In the genomic region with DNA sequence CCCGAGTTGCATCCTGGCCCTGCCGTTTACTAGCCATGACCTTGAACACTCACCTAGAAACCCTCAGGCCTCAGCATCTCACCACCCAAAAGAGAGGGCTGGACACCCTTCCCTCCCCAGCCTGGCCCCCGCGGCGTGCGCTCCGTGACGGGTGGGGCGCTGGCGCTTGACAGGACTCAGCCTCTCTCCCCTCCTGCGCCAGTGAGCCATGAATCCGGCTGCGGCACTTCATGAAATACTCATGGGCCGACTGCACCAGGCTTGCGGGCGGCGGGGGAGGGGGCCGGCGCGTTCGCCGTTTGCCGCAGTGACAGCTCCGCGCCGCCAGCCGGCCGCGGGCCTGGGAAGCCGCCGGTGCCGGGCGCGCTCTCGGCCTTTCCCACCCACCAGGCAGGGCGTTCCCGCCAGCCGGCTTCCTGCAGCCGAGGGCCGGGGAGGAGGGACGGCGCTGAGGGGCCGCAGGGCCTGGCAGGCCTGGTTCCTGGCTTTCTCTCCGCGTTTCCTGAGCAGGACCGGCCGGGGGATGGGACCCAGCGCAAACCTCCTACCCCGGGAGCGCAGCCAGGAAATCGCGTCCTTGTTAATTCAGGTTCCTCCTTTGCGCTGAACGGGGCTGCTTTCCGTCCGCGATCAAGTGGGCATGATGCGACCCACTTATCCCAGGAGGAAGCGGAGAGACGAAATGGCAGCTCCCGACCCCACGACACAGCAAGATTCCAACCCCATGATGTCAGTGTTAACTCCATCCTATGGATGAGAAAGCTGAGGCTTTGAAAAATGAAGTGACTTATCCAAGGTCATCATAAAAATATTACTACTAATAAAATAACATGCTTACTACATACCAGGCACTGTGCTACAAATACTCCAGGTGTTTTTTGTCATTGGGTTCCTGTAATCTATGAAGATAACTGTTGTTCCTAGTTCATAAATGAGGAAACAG, we compare ENCODE assay signal across 1 cellular context.
TF ChIP-seq lines count a peak whose summit lies in the region.

No MANE protein-coding gene starts in this region.

TF ChIP-seq in K562, 482 proteins besides CTCF, POLR2A, EP300 and RAD21 (continued from another document and continues in another):
- TF ChIP-seq ZNF280A (IDR thresholded peaks at IDR 0.05; ENCODE audit: low read depth, partially characterized antibody): no peak
- no peak for TF ChIP-seq ASH1L (IDR thresholded peaks at IDR 0.05; ENCODE audit: borderline replicate concordance, low read depth, partially characterized antibody)
- TF ChIP-seq MEF2A (IDR thresholded peaks at IDR 0.05; ENCODE audit: control insufficient read depth, low read depth, low read length): no peak
- TF ChIP-seq SMAD4 (CRISPR knock-in tag; conservative IDR thresholded peaks at IDR 0.05): peak; percentile 67; the same call in 1 of the 2 replicates
- no peak for TF ChIP-seq YBX1 (IDR thresholded peaks at IDR 0.05)
- TF ChIP-seq HMGN3 (IDR thresholded peaks at IDR 0.05; ENCODE audit: borderline replicate concordance, extremely low read depth, insufficient read length, low read depth, low read length): peak; percentile 80
- TF ChIP-seq SIN3B (IDR thresholded peaks at IDR 0.05; ENCODE audit: low read depth): peak; percentile 59; the same call in 1 of the 2 replicates
- TF ChIP-seq ZBTB40 (IDR thresholded peaks at IDR 0.05): 0 out of 2 replicates have a peak, but pooled peaks have one; percentile 33
- TF ChIP-seq ZBTB40 (CRISPR knock-in tag; IDR thresholded peaks at IDR 0.05): no peak
- no peak for TF ChIP-seq SRSF1 (IDR thresholded peaks at IDR 0.05; ENCODE audit: low read depth, low read length)
- TF ChIP-seq, protein P1, sequence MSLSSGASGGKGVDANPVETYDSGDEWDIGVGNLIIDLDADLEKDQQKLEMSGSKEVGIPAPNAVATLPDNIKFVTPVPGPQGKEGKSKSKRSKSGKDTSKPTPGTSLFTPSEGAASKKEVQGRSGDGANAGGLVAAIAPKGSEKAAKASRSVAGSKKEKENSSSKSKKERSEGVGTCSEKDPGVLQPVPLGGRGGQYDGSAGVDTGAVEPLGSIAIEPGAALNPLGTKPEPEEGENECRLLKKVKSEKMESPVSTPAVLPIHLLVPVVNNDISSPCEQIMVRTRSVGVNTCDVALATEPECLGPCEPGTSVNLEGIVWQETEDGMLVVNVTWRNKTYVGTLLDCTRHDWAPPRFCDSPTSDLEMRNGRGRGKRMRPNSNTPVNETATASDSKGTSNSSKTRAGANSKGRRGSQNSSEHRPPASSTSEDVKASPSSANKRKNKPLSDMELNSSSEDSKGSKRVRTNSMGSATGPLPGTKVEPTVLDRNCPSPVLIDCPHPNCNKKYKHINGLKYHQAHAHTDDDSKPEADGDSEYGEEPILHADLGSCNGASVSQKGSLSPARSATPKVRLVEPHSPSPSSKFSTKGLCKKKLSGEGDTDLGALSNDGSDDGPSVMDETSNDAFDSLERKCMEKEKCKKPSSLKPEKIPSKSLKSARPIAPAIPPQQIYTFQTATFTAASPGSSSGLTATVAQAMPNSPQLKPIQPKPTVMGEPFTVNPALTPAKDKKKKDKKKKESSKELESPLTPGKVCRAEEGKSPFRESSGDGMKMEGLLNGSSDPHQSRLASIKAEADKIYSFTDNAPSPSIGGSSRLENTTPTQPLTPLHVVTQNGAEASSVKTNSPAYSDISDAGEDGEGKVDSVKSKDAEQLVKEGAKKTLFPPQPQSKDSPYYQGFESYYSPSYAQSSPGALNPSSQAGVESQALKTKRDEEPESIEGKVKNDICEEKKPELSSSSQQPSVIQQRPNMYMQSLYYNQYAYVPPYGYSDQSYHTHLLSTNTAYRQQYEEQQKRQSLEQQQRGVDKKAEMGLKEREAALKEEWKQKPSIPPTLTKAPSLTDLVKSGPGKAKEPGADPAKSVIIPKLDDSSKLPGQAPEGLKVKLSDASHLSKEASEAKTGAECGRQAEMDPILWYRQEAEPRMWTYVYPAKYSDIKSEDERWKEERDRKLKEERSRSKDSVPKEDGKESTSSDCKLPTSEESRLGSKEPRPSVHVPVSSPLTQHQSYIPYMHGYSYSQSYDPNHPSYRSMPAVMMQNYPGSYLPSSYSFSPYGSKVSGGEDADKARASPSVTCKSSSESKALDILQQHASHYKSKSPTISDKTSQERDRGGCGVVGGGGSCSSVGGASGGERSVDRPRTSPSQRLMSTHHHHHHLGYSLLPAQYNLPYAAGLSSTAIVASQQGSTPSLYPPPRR (CRISPR knock-in tag; IDR thresholded peaks at IDR 0.05; ENCODE audit: borderline replicate concordance): peak; percentile 81; the same call in 1 of the 2 replicates
- TF ChIP-seq E2F3 (CRISPR knock-in tag; IDR thresholded peaks at IDR 0.05): peak; percentile 81
- peak; percentile 31; the same call in 1 of the 2 replicates for TF ChIP-seq NCOA6 (IDR thresholded peaks at IDR 0.05)
- no peak for TF ChIP-seq GABPB2 (CRISPR knock-in tag; conservative IDR thresholded peaks at IDR 0.05)
- TF ChIP-seq, protein P2, sequence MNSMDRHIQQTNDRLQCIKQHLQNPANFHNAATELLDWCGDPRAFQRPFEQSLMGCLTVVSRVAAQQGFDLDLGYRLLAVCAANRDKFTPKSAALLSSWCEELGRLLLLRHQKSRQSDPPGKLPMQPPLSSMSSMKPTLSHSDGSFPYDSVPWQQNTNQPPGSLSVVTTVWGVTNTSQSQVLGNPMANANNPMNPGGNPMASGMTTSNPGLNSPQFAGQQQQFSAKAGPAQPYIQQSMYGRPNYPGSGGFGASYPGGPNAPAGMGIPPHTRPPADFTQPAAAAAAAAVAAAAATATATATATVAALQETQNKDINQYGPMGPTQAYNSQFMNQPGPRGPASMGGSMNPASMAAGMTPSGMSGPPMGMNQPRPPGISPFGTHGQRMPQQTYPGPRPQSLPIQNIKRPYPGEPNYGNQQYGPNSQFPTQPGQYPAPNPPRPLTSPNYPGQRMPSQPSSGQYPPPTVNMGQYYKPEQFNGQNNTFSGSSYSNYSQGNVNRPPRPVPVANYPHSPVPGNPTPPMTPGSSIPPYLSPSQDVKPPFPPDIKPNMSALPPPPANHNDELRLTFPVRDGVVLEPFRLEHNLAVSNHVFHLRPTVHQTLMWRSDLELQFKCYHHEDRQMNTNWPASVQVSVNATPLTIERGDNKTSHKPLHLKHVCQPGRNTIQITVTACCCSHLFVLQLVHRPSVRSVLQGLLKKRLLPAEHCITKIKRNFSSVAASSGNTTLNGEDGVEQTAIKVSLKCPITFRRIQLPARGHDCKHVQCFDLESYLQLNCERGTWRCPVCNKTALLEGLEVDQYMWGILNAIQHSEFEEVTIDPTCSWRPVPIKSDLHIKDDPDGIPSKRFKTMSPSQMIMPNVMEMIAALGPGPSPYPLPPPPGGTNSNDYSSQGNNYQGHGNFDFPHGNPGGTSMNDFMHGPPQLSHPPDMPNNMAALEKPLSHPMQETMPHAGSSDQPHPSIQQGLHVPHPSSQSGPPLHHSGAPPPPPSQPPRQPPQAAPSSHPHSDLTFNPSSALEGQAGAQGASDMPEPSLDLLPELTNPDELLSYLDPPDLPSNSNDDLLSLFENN (IDR thresholded peaks at IDR 0.05; ENCODE audit: low read depth in 2 of 2, low read length in 2 of 2): no peak
- TF ChIP-seq SMARCA4 (IDR thresholded peaks at IDR 0.05): no peak
- no peak for TF ChIP-seq RBM14 (IDR thresholded peaks at IDR 0.05; ENCODE audit: borderline replicate concordance, insufficient read depth, low read depth, low read length)
- TF ChIP-seq ZNF551 (CRISPR knock-in tag; IDR thresholded peaks at IDR 0.05): no peak
- TF ChIP-seq ZNF583 (CRISPR knock-in tag; IDR thresholded peaks at IDR 0.05): no peak
- TF ChIP-seq RBBP5 (IDR thresholded peaks at IDR 0.05; ENCODE audit: borderline replicate concordance, insufficient read depth, low read length, poor library complexity, severe bottlenecking): peak; percentile 79
- no peak for TF ChIP-seq GABPB1 (CRISPR knock-in tag; IDR thresholded peaks at IDR 0.05)
- 0 out of 2 replicates have a peak, but pooled peaks have one; percentile 29 for TF ChIP-seq TARDBP (IDR thresholded peaks at IDR 0.05)
- TF ChIP-seq MIER1 (IDR thresholded peaks at IDR 0.05; ENCODE audit: low read depth): no peak
- peak; percentile 85 for TF ChIP-seq ESRRA (IDR thresholded peaks at IDR 0.05; ENCODE audit: borderline replicate concordance, low read depth)
- no peak for TF ChIP-seq ZNF561 (CRISPR knock-in tag; conservative IDR thresholded peaks at IDR 0.05)
- TF ChIP-seq ATF2 (CRISPR knock-in tag; IDR thresholded peaks at IDR 0.05): peak; percentile 5; the same call in 1 of the 2 replicates
- TF ChIP-seq ETV1 (tag; conservative IDR thresholded peaks at IDR 0.05; ENCODE audit: low read depth): peak; percentile 39
- TF ChIP-seq, protein P3, sequence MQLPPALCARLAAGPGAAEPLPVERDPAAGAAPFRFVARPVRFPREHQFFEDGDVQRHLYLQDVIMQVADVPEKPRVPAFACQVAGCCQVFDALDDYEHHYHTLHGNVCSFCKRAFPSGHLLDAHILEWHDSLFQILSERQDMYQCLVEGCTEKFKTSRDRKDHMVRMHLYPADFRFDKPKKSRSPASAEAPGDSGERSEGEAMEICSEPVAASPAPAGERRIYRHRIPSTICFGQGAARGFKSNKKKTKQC (CRISPR knock-in tag; IDR thresholded peaks at IDR 0.05): peak; percentile 61; the same call in 1 of the 2 replicates
- no peak for TF ChIP-seq XRCC4 (IDR thresholded peaks at IDR 0.05; ENCODE audit: extremely low read depth, insufficient read depth, insufficient read length)
- TF ChIP-seq PTTG1 (tag; IDR thresholded peaks at IDR 0.05; ENCODE audit: low read depth): no peak
- no peak for TF ChIP-seq NFXL1 (CRISPR knock-in tag; IDR thresholded peaks at IDR 0.05)
- TF ChIP-seq ZNF75A (CRISPR knock-in tag; IDR thresholded peaks at IDR 0.05): no peak
